In the genomic region with DNA sequence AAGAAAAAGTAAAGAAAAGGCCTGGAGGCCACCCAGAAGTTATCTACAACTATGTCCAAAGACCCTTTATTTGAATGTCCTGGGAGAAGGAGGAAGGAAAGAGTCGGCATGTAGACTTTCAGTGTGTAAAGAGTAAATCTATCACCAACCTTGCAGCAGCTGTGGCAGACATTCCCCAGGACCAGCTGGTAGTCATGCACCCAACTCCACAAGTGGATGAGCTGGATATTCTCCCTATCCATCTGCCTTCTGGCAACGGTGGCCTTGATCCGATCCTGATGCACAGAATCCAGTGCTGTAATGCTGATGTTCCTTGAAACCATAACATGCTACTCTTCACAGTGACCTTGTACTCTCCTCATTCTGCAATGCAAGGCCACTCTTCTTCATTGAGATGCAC, we compare ENCODE assay signal across 30 cellular contexts. TPM values are rescaled to one million over a fixed set of nuclear protein-coding genes. Genes with fewer than 3 reads are reported as not detected.
A peak's percentile ranks its signal among the peaks of the same experiment; 100 is the strongest.
DNase-seq lines count a peak whose midpoint lies in the region; TF ChIP-seq lines count a peak whose summit lies in the region.
"Had no signal": no experiment of that assay in that cellular context is flagged by ENCODE, and none has a peak within 500 bp of the region (broad histone marks: within the 10 kb centered on the region; RNA-seq: fewer than 3 reads in every experiment).

No MANE protein-coding gene starts in this region.

- no peak overlapping the region for H2AFZ ChIP-seq in H9 (ENCODE audit: low read length)

- no peaks in the 10 kb centered on the region for H3K4me1 Mint-ChIP-seq in H9
- H3K4me1 Mint-ChIP-seq: CD14-positive monocyte; CD8-positive, alpha-beta memory T cell had no signal

- H3K79me2 ChIP-seq in H9 (ENCODE audit: insufficient read depth, low read length), result no peaks in the 10 kb centered on the region

- H3K27ac Mint-ChIP-seq in H9, result no peak overlapping the region
- H3K27ac Mint-ChIP-seq: CD14-positive monocyte; CD4-positive, alpha-beta memory T cell; CD8-positive, alpha-beta memory T cell had no signal

- H3K79me1 ChIP-seq in H9 (ENCODE audit: insufficient read depth, low read depth, low read length, poor library complexity, severe bottlenecking), result no peaks in the 10 kb centered on the region

- H4K8ac ChIP-seq in H9 (replicated peaks; ENCODE audit: insufficient read length, low read depth, low read length), result no peak overlapping the region

- in situ Hi-C loops in GM13977 (cut with MboI; ENCODE audit: low pct_unique_long_range_greater_than_20kb, low sequenced_read_pairs, unreplicated experiment), result no loop called here

- no peak overlapping the region for H3K23ac ChIP-seq in H9 (ENCODE audit: insufficient read length, low read depth, low read length)

- peaks cover 72% of the 10 kb centered on the region for H3K27me3 Mint-ChIP-seq in H9 (ENCODE audit: low read depth)

- H2BK5ac ChIP-seq in H9 (ENCODE audit: insufficient read length, low read length), result no peak overlapping the region

- no peaks in the 10 kb centered on the region for H3K36me3 Mint-ChIP-seq in H9 (ENCODE audit: insufficient read depth in 1 of 3, low read depth in 3 of 3)
- H3K36me3 Mint-ChIP-seq: CD14-positive monocyte; CD4-positive, alpha-beta memory T cell; CD4-positive, CD25-positive, alpha-beta regulatory T cell; CD8-positive, alpha-beta memory T cell had no signal

- no peak overlapping the region for H3K18ac ChIP-seq in H9 (ENCODE audit: insufficient read length, low read depth, low read length)

- H3K27ac ChIP-seq in H9 (ENCODE audit: insufficient read length, low read depth, low read length), result no peak overlapping the region
- H3K27ac ChIP-seq: 22Rv1, A549, BLaER1 had no signal

- no peaks in the 10 kb centered on the region for H3K9me3 Mint-ChIP-seq in H9
- H3K9me3 Mint-ChIP-seq: CD4-positive, alpha-beta memory T cell; CD4-positive, CD25-positive, alpha-beta regulatory T cell; CD8-positive, alpha-beta memory T cell had no signal

- no CpG with 5 or more reads among the region's 3 CpGs for WGBS in H9 (ENCODE audit: extremely low coverage, insufficient read length, low lambda C conversion rate)

- no peaks in the 10 kb centered on the region for H4K20me1 ChIP-seq in H9 (ENCODE audit: control insufficient read depth, insufficient read depth, insufficient read length)
- H4K20me1 ChIP-seq: BLaER1 had no signal

- no peak overlapping the region for H4K91ac ChIP-seq in H9 (ENCODE audit: insufficient read length, low read depth, low read length)

- TF ChIP-seq CTCF in GM13977 (IDR thresholded peaks at IDR 0.05; ENCODE audit: extremely low read depth, insufficient read depth, missing control alignments) (no peak), H9 (conservative IDR thresholded peaks at IDR 0.05) (no peak)

- H3K4me2 ChIP-seq in H9 (ENCODE audit: insufficient read depth, insufficient read length, low read length), result no peak overlapping the region
- H3K4me2 ChIP-seq: A549, BLaER1 had no signal

- H2BK20ac ChIP-seq in H9 (ENCODE audit: low read depth, low read length, poor library complexity, severe bottlenecking), result no peak overlapping the region

- H3K56ac ChIP-seq in H9 (ENCODE audit: insufficient read length, low read depth, low read length), result no peak overlapping the region

- no peak overlapping the region for H2BK120ac ChIP-seq in H9 (ENCODE audit: low read depth, low read length, poor library complexity, severe bottlenecking)

- no peaks in the 10 kb centered on the region for H3K23me2 ChIP-seq in H9 (ENCODE audit: insufficient read length, low read depth, low read length, poor library complexity, severe bottlenecking)

- DNase-seq in NCI-H1694 treated with DMSO at 0.1 percent for 48 hours (lab: John Stamatoyannopoulos, UW), result peak; percentile 5
- no peak for DNase-seq in NCI-H1694 (lab: John Stamatoyannopoulos, UW)
- peak; percentile 25 for DNase-seq in NCI-H82 (lab: John Stamatoyannopoulos, UW)
- DNase-seq in NCI-H82 treated with DMSO at 0.1 percent for 48 hours (lab: John Stamatoyannopoulos, UW; ENCODE audit: unreplicated experiment), result no peak
- DNase-seq in Ammon's horn (ENCODE audit: low spot score), result peak; percentile 7
- peak; percentile 16 for DNase-seq in NCI-H524 treated with DMSO at 0.1 percent for 48 hours (lab: John Stamatoyannopoulos, UW)
- DNase-seq in GM13977 (ENCODE audit: low spot score), result no peak
- DNase-seq in H9, result no peak
- DNase-seq: AML-193; BE2C; C1 segment of cervical spinal cord; CD4-positive, alpha-beta memory T cell; CD4-positive, CD25-positive, alpha-beta regulatory T cell; CD8-positive, alpha-beta memory T cell; COR-L47; DMS 273 treated with DMSO at 0.1 percent for 48 hours; DMS153; DMS53; DMS79; DND-41; EL; GDM1 had no signal

- H3K4me1 ChIP-seq in H9 (ENCODE audit: insufficient read depth, low read length), result no peaks in the 10 kb centered on the region
- H3K4me1 ChIP-seq: A549, BE2C had no signal

- no peaks in the 10 kb centered on the region for H3K27me3 ChIP-seq in H9 (ENCODE audit: insufficient read depth, low read length)
- H3K27me3 ChIP-seq: BLaER1 had no signal

- no peak overlapping the region for H3K4ac ChIP-seq in H9 (ENCODE audit: low read depth, low read length)

- no peak overlapping the region for H2AK5ac ChIP-seq in H9 (ENCODE audit: insufficient read length, low read length)

- no peak overlapping the region for H3K9ac ChIP-seq in H9 (ENCODE audit: extremely low read depth, insufficient read length, low read length)
- H3K9ac ChIP-seq: BLaER1 had no signal

- no peaks in the 10 kb centered on the region for H3K9me3 ChIP-seq in H9 (ENCODE audit: control insufficient read depth, low read depth, low read length)
- H3K9me3 ChIP-seq: A549, BE2C, BLaER1 had no signal

- no peak overlapping the region for H3T11ph ChIP-seq in H9 (ENCODE audit: low read length)

- H3K14ac ChIP-seq in H9 (ENCODE audit: insufficient read depth, low read length), result no peak overlapping the region

- no peak overlapping the region for H2BK15ac ChIP-seq in H9 (ENCODE audit: low read depth, low read length)

- no peak overlapping the region for H4K5ac ChIP-seq in H9 (ENCODE audit: insufficient read length, low read depth, low read length)

- H3K4me3 Mint-ChIP-seq in H9, result no peak overlapping the region
- H3K4me3 Mint-ChIP-seq: CD14-positive monocyte; CD4-positive, alpha-beta memory T cell; CD4-positive, CD25-positive, alpha-beta regulatory T cell; CD8-positive, alpha-beta memory T cell had no signal

- H2BK12ac ChIP-seq in H9 (ENCODE audit: insufficient read length, low read depth, low read length), result no peak overlapping the region

RNA-seq across cellular contexts. Expression of gene KRT76, which starts 27.3 kb away (rescaled TPM):
- not detected in 2 replicates for total RNA-seq in H9 (2021)
- total RNA-seq: A172; CD4-positive, alpha-beta memory T cell; CD4-positive, CD25-positive, alpha-beta regulatory T cell; CD8-positive, alpha-beta memory T cell; Daoy; G401; GM12878 had no signal

RNA-seq across cellular contexts. Expression of gene KRT3, which starts 46.1 kb away (rescaled TPM):
- not detected in 2 replicates for total RNA-seq in H9 (2021)
- total RNA-seq: A172; CD4-positive, alpha-beta memory T cell; CD4-positive, CD25-positive, alpha-beta regulatory T cell; CD8-positive, alpha-beta memory T cell; Daoy; G401; GM12878 had no signal

RNA-seq across cellular contexts. Expression of gene KRT77, which starts 46.5 kb away (rescaled TPM):
- not detected in 2 replicates for total RNA-seq in H9 (2021)
- total RNA-seq: A172; CD4-positive, alpha-beta memory T cell; CD4-positive, CD25-positive, alpha-beta regulatory T cell; CD8-positive, alpha-beta memory T cell; Daoy; G401; GM12878 had no signal

Comparison
In these comparisons a context has a peak if more than half of its experiments do, and no peak if none do; other contexts are left out.
1. DNase-seq: peak in NCI-H1694 treated with DMSO at 0.1 percent for 48 hours (single experiment), NCI-H82 (single experiment), Ammon's horn (single experiment) and NCI-H524 treated with DMSO at 0.1 percent for 48 hours (single experiment); none in NCI-H1694 (single experiment), NCI-H82 treated with DMSO at 0.1 percent for 48 hours (single experiment), GM13977 (single experiment) and H9 (single experiment).